Comparison of ENCODE assay signal across 1 cellular context in genomic region chr6:29791162-29791561, GRCh38.
TF ChIP-seq lines count a peak whose summit lies in the region.

No MANE protein-coding gene starts in this region.

TF ChIP-seq in H1, 55 proteins besides CTCF, POLR2A, EP300 and RAD21:
- no peak for TF ChIP-seq TAF1 (IDR thresholded peaks at IDR 0.05; ENCODE audit: low read depth, low read length)
- TF ChIP-seq SP2 (IDR thresholded peaks at IDR 0.05; ENCODE audit: low read length), result no peak
TF ChIP-seq in H1: peak in this region for 0.
